ENCODE assay signal across 1 cellular context in the genomic region with DNA sequence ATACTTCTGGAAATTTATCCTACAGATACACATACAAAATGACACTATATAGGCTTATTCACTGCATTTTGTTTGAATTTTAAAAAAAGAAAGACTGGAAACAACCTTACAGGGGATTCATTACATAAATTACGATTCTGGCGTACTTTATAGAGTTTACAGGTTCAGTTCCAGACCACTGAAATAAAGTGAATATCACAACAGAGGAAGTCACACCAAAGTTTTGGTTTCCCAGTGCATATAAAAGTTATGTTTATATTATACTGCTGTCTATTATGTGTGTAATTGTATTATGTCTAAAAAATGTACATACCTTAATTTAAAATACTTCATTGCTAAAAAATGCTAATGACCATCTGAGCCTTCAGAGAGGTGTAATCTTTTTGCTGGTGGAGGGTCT.
TF ChIP-seq lines count a peak whose summit lies in the region.

No MANE protein-coding gene starts in this region.

TF ChIP-seq in WTC11, 78 proteins besides CTCF, POLR2A, EP300 and RAD21 (continued from another document):
- no peak for TF ChIP-seq STAT6 (CRISPR knock-in tag; conservative IDR thresholded peaks at IDR 0.05; ENCODE audit: low read depth)
